Comparison of ENCODE assay signal across 4 cellular contexts in genomic region chr15:69339214-69339543, GRCh38. TPM values are rescaled to one million over a fixed set of nuclear protein-coding genes. Genes with fewer than 3 reads are reported as not detected.
"Had no signal": no experiment of that assay in that cellular context is flagged by ENCODE, and none has a peak within 500 bp of the region (broad histone marks: within the 10 kb centered on the region; RNA-seq: fewer than 3 reads in every experiment).

No MANE protein-coding gene starts in this region.

RNA-seq across cellular contexts. Expression of gene PAQR5, which starts 40.5 kb away (rescaled TPM):
- total RNA-seq: lung microvascular endothelial cell; natural killer cell treated with Interleukin-12 subunit alpha and Interleukin-12 subunit beta and Interleukin-15 and Interleukin-18, amount 100 ng/mL, for 72 hours had no signal
- polyA plus RNA-seq: naive thymus-derived CD4-positive, alpha-beta T cell; neural cell had no signal
